6 cellular contexts compared by ENCODE assay signal in the genomic region with DNA sequence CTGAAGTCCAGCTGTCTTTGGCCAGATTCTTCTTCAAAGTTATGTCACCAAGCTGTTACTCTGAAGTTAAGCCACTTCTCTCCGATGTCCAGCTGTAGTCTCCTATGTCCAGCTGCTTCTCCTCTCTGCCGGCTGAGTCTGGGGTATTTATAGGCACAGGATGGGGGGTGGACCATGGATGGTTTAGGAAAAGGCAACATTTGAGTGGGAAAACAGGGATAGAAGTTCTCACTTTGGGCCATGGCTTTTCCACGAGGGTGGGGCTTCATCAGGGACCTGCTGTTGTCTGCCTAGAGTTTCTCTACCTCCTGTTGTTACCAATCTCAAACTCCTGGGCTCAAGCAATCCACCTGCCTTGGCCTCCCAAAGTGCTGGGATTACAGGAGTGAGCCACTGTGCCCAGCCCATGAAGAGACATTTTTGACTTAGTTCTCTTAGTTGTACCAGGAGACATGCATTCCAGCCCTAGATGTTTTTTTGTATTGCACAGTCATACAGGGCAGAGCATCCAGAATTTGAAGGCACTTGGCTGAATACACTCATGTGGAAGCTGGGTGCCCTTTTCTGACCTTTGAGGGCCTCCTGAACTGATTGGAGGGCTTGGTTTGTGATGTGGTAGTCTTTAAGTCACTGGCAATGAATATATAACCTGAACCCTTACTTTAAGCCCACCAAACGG.
"Had no signal": no experiment of that assay in that cellular context is flagged by ENCODE, and none has a peak within 500 bp of the region (broad histone marks: within the 10 kb centered on the region; RNA-seq: fewer than 3 reads in every experiment).

No MANE protein-coding gene starts in this region.

- H3K27ac ChIP-seq: GM23248 had no signal

- H3K9me3 Mint-ChIP-seq: H9 had no signal

- H3K4me3 Mint-ChIP-seq: H9 had no signal

- DNase-seq: GM23248, GOT3, HCEC 1CT, IMR-90 had no signal

- H3K27ac Mint-ChIP-seq: H9 had no signal

- H3K4me3 ChIP-seq: GM23248, K562 had no signal
